In genomic region chr7:139715194-139715815, GRCh38 we compare ENCODE assay signal across 23 cellular contexts.
A peak's percentile ranks its signal among the peaks of the same experiment; 100 is the strongest.
DNase-seq lines count a peak whose midpoint lies in the region; ATAC-seq, FAIRE-seq and TF ChIP-seq lines count a peak whose summit lies in the region.
"Had no signal": no experiment of that assay in that cellular context is flagged by ENCODE, and none has a peak within 500 bp of the region (broad histone marks: within the 10 kb centered on the region; RNA-seq: fewer than 3 reads in every experiment).

No MANE protein-coding gene starts in this region.

- H3K9me3 ChIP-seq in right lobe of liver (no peaks in the 10 kb centered on the region), skeletal muscle tissue (ENCODE audit: control insufficient read depth in 3 of 3, low read length in 3 of 3) (no peaks in the 10 kb centered on the region), ovary (no peaks in the 10 kb centered on the region)
- H3K9me3 ChIP-seq: colonic mucosa, left lung, sigmoid colon had no signal

- POLR2A ChIA-PET in WTC11 (lab: Charles Lee), result no interaction called here
- POLR2A ChIA-PET in activated CD4-positive, alpha-beta T cell treated with anti-CD3 and anti-CD28 coated beads, Interleukin-2, amount 10 ng/mL, durations not matched to agents 7 days and 5 days (lab: Charles Lee), result no interaction called here

- intact Hi-C loops in CD14-positive monocyte (cut with micrococcal nuclease), result no loop called here
- intact Hi-C loops in right lobe of liver (cut with DNase I), result no loop called here
- intact Hi-C loops in ovary (cut with DNase I), result loop anchor here in 1 of 4 donors (10.0 kb wide), 1 partner anchor 69 kb away; no protein-coding TSS in a partner anchor

- H3K9me3 Mint-ChIP-seq in CD14-positive monocyte (peaks cover 0 to 5% (median 0%) of the 10 kb centered on the region in 7 donors), WTC11 (0 out of 2 replicates have a peak, but pooled peaks cover 4% of the 10 kb centered on the region)
- no peaks in the 10 kb centered on the region for H3K9me3 Mint-ChIP-seq in activated CD4-positive, alpha-beta T cell treated with anti-CD3 and anti-CD28 coated beads, Interleukin-2, amount 10 ng/mL, durations not matched to agents 7 days and 5 days
- H3K9me3 Mint-ChIP-seq: activated naive CD8-positive, alpha-beta T cell treated with anti-CD3 and anti-CD28 coated beads, Interleukin-2, amount 50 U/mL, for 24 hours had no signal

- 81% methylated on average over 10 of the region's 13 CpGs for WGBS in right lobe of liver (ENCODE audit: insufficient coverage, low coverage, low lambda C conversion rate, missing lambda C conversion rate)
- 95 to 97% (median 96%) methylated on average over 13 of the region's 13 CpGs for WGBS in ovary, 3 donors

- H3K4me3 Mint-ChIP-seq in CD14-positive monocyte (no peak overlapping the region), WTC11 (no peak overlapping the region)
- H3K4me3 Mint-ChIP-seq in activated CD4-positive, alpha-beta T cell treated with anti-CD3 and anti-CD28 coated beads, Interleukin-2, amount 10 ng/mL, durations not matched to agents 7 days and 5 days, result no peak overlapping the region
- H3K4me3 Mint-ChIP-seq: activated naive CD8-positive, alpha-beta T cell treated with anti-CD3 and anti-CD28 coated beads, Interleukin-2, amount 50 U/mL, for 24 hours; brain had no signal

- H3K36me3 ChIP-seq in right lobe of liver, result peaks cover 0 to 34% (median 13%) of the 10 kb centered on the region in 4 donors
- H3K36me3 ChIP-seq in skeletal muscle tissue (ENCODE audit: control insufficient read depth in 3 of 3, insufficient read depth in 3 of 3, low read length in 3 of 3), result peaks cover 20 to 31% (median 28%) of the 10 kb centered on the region in 3 donors
- H3K36me3 ChIP-seq in ovary, result no peaks in the 10 kb centered on the region
- H3K36me3 ChIP-seq: colonic mucosa had no signal

- H3K27ac ChIP-seq in right lobe of liver (peak overlapping the region; percentile 13 to 60 (median 25)), skeletal muscle tissue (ENCODE audit: low read depth, low read length) (peak overlapping the region; percentile 71), ovary (no peak overlapping the region)
- H3K27ac ChIP-seq: colonic mucosa, sigmoid colon had no signal

- no peaks in the 10 kb centered on the region for H3K27me3 ChIP-seq in right lobe of liver
- no peaks in the 10 kb centered on the region for H3K27me3 ChIP-seq in skeletal muscle tissue (ENCODE audit: control insufficient read depth in 3 of 3, insufficient read depth in 3 of 3, low read length in 3 of 3)
- no peaks in the 10 kb centered on the region for H3K27me3 ChIP-seq in ovary
- H3K27me3 ChIP-seq: colonic mucosa, left lung, sigmoid colon had no signal

- TF ChIP-seq CTCF in CD14-positive monocyte (IDR thresholded peaks at IDR 0.05) (no peak), WTC11 (IDR thresholded peaks at IDR 0.05) (no peak), right lobe of liver (IDR thresholded peaks at IDR 0.05) (no peak), ovary (IDR thresholded peaks at IDR 0.05) (no peak)

- CTCF ChIA-PET in WTC11 (lab: Charles Lee), result interaction anchor here (1.1 to 3.5 kb wide), 2 partner anchors 41 to 69 kb away, joined by 3 to 14 read pairs; no protein-coding TSS in a partner anchor
- CTCF ChIA-PET in activated CD4-positive, alpha-beta T cell treated with anti-CD3 and anti-CD28 coated beads, Interleukin-2, amount 10 ng/mL, durations not matched to agents 7 days and 5 days (lab: Charles Lee), result no interaction called here

- FAIRE-seq in H54 (lab: Jason Lieb, UNC), result no peak

- H3K4me1 Mint-ChIP-seq in CD14-positive monocyte (peaks cover 34% of the 10 kb centered on the region), WTC11 (peaks cover 39% of the 10 kb centered on the region)
- no peaks in the 10 kb centered on the region for H3K4me1 Mint-ChIP-seq in activated CD4-positive, alpha-beta T cell treated with anti-CD3 and anti-CD28 coated beads, Interleukin-2, amount 10 ng/mL, durations not matched to agents 7 days and 5 days

- H3K27ac Mint-ChIP-seq in CD14-positive monocyte (peak overlapping the region; percentile 7 to 79 (median 30)), WTC11 (peak overlapping the region; percentile 24)
- H3K27ac Mint-ChIP-seq in activated CD4-positive, alpha-beta T cell treated with anti-CD3 and anti-CD28 coated beads, Interleukin-2, amount 10 ng/mL, durations not matched to agents 7 days and 5 days, result no peak overlapping the region
- H3K27ac Mint-ChIP-seq: activated naive CD8-positive, alpha-beta T cell treated with anti-CD3 and anti-CD28 coated beads, Interleukin-2, amount 50 U/mL, for 24 hours had no signal

- DNase-seq in CD14-positive monocyte (ENCODE audit: low spot score) (no peak), WTC11 (ENCODE audit: low spot score) (no peak), right lobe of liver (no peak), H54 (ENCODE audit: insufficient read length, low spot score) (no peak), ovary (no peak)
- DNase-seq in activated CD4-positive, alpha-beta T cell treated with anti-CD3 and anti-CD28 coated beads, Interleukin-2, amount 10 ng/mL, durations not matched to agents 7 days and 5 days, result no peak
- no peak for DNase-seq in activated naive CD4-positive, alpha-beta T cell (lab: John Stamatoyannopoulos, UW)
- DNase-seq: activated CD4-positive, alpha-beta T cell treated with anti-CD3 and anti-CD28 coated beads, Interleukin-2, amount 50 U/mL, for 48 hours; activated CD8-positive, alpha-beta memory T cell treated with anti-CD3 and anti-CD28 coated beads, Interleukin-2, amount 50 U/mL, for 48 hours; activated effector memory CD4-positive, alpha-beta T cell treated with Interleukin-2 at 50 U/mL for 16 hours; activated naive CD8-positive, alpha-beta T cell treated with anti-CD3 and anti-CD28 coated beads, Interleukin-2, amount 50 U/mL, for 24 hours; colonic mucosa; GDM1; HCEC 1CT; left lung; NCI-H1417; NCI-H510A treated with DMSO at 0.1 percent for 48 hours; NK-92 treated with Interleukin-12 subunit alpha and Interleukin-12 subunit beta, amount 100 ng/mL, for 24 hours; occipital lobe; sigmoid colon; T-helper 2 cell had no signal

- TF ChIP-seq EP300 in ovary (IDR thresholded peaks at IDR 0.05), result no peak

- H3K27me3 Mint-ChIP-seq in CD14-positive monocyte (ENCODE audit: low read depth in 3 of 3) (no peaks in the 10 kb centered on the region), WTC11 (ENCODE audit: low read depth) (no peaks in the 10 kb centered on the region)
- no peaks in the 10 kb centered on the region for H3K27me3 Mint-ChIP-seq in activated CD4-positive, alpha-beta T cell treated with anti-CD3 and anti-CD28 coated beads, Interleukin-2, amount 10 ng/mL, durations not matched to agents 7 days and 5 days
- H3K27me3 Mint-ChIP-seq: activated naive CD8-positive, alpha-beta T cell treated with anti-CD3 and anti-CD28 coated beads, Interleukin-2, amount 50 U/mL, for 24 hours; brain had no signal

- H3K4me3 ChIP-seq in right lobe of liver (no peak overlapping the region), skeletal muscle tissue (ENCODE audit: low read length in 3 of 3) (no peak overlapping the region), ovary (no peak overlapping the region)
- H3K4me3 ChIP-seq: colonic mucosa, left lung, sigmoid colon had no signal

- TF ChIP-seq POLR2A in right lobe of liver (IDR thresholded peaks at IDR 0.05) (no peak), H54 (IDR thresholded peaks at IDR 0.05; ENCODE audit: low read depth, low read length) (no peak), ovary (IDR thresholded peaks at IDR 0.05) (no peak)

- peaks cover 0 to 25% (median 7%) of the 10 kb centered on the region in 4 donors for H3K4me1 ChIP-seq in right lobe of liver
- peaks cover 13 to 26% (median 25%) of the 10 kb centered on the region in 3 donors for H3K4me1 ChIP-seq in skeletal muscle tissue (ENCODE audit: control insufficient read depth in 3 of 3, insufficient read depth in 3 of 3, low read length in 3 of 3)
- no peaks in the 10 kb centered on the region for H3K4me1 ChIP-seq in ovary (ENCODE audit: insufficient read depth)

- no peak for ATAC-seq in WTC11
- ATAC-seq in right lobe of liver, result no peak
- ATAC-seq: activated naive CD8-positive, alpha-beta T cell treated with anti-CD3 and anti-CD28 coated beads, Interleukin-2, amount 50 U/mL, for 24 hours had no signal

- H3K36me3 Mint-ChIP-seq in CD14-positive monocyte (peaks cover 59 to 66% of the 10 kb centered on the region in 2 donors), WTC11 (peaks cover 19% of the 10 kb centered on the region)
- peaks cover 8% of the 10 kb centered on the region for H3K36me3 Mint-ChIP-seq in activated CD4-positive, alpha-beta T cell treated with anti-CD3 and anti-CD28 coated beads, Interleukin-2, amount 10 ng/mL, durations not matched to agents 7 days and 5 days (ENCODE audit: low read depth)

- peak overlapping the region in 1 of 3 donors; percentile 62 for H3K9ac ChIP-seq in skeletal muscle tissue (ENCODE audit: low read depth in 1 of 3, low read length in 3 of 3)

TF ChIP-seq in WTC11, 78 proteins besides CTCF, POLR2A, EP300 and RAD21 (continues in another document):
- TF ChIP-seq SMAD3 (CRISPR knock-in tag; IDR thresholded peaks at IDR 0.05; ENCODE audit: borderline replicate concordance) (no peak), GABPB1 (CRISPR knock-in tag; IDR thresholded peaks at IDR 0.05) (no peak), NR3C1 (CRISPR knock-in tag; conservative IDR thresholded peaks at IDR 0.05; ENCODE audit: low read depth) (no peak), GRHL2 (CRISPR knock-in tag; IDR thresholded peaks at IDR 0.05; ENCODE audit: insufficient replicate concordance, severe bottlenecking) (no peak), IRF1 (CRISPR knock-in tag; IDR thresholded peaks at IDR 0.05) (no peak)

Comparison
In these comparisons a context has a peak if more than half of its experiments do, and no peak if none do; other contexts are left out.
1. H3K27ac ChIP-seq: peak in right lobe of liver (3 of 3) and skeletal muscle tissue (single experiment); none in ovary (0 of 2).